26 cellular contexts compared by ENCODE assay signal in the genomic region with DNA sequence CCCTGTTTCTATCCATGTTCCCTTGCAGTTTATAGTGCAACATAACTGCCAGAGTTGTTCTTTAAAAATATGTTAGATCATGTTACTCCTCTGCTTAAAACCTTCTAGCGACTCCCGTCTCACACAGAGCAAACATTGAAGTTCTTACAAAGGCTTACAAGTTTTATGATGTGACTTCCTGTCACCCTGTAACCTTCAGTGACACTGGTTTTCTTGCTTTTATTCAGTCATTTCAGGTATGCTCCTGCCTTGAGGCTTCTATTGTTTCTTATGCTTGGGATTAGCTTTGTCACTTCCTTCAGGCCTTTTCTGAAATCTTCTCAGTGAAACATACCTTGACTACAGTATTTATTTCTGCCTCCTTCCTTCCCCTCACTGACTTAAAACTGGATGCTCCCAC.
DNase-seq lines count a peak whose midpoint lies in the region; ATAC-seq, FAIRE-seq and TF ChIP-seq lines count a peak whose summit lies in the region.
"Had no signal": no experiment of that assay in that cellular context is flagged by ENCODE, and none has a peak within 500 bp of the region (broad histone marks: within the 10 kb centered on the region; RNA-seq: fewer than 3 reads in every experiment).

No MANE protein-coding gene starts in this region.

- H2AK5ac ChIP-seq in H1 (ENCODE audit: low read depth, low read length), result 0 out of 2 replicates have a peak overlapping the region, but pooled peaks have one; percentile 3

- no peak overlapping the region for H4K8ac ChIP-seq in H1 (ENCODE audit: extremely low read depth, insufficient read depth, low read length)

- H3K14ac ChIP-seq in H1 (ENCODE audit: insufficient read length), result no peak overlapping the region

- peak overlapping the region; percentile 7 for H3K27ac Mint-ChIP-seq in mesothelial cell of epicardium
- H3K27ac Mint-ChIP-seq: activated CD8-positive, alpha-beta memory T cell treated with anti-CD3 and anti-CD28 coated beads, Interleukin-2, amount 10 ng/mL, durations not matched to agents 7 days and 5 days; activated naive CD4-positive, alpha-beta T cell treated with anti-CD3 and anti-CD28 coated beads, Interleukin-2, amount 50 U/mL, for 24 hours; immature natural killer cell; stimulated activated naive B cell treated with anti-CD40 and anti-IgM and Interleukin-4, amounts not matched to agents 10 μg/mL and 1 μg/mL and 100 μg/mL, for 72 hours had no signal

- POLR2A ChIA-PET in H1 (lab: Charles Lee; ENCODE audit: partially characterized antibody), result no interaction called here

- CTCF ChIA-PET in H1 (lab: Charles Lee; ENCODE audit: partially characterized antibody), result interaction anchor here (0.9 to 1.0 kb wide), 2 partner anchors 9 to 55 kb away, joined by 3 to 4 read pairs; no protein-coding TSS in a partner anchor

- TF ChIP-seq RAD21 in H1 (IDR thresholded peaks at IDR 0.05 in 1 of 2, conservative IDR thresholded peaks at IDR 0.05 in 1 of 2; ENCODE audit: low read depth in 2 of 2, low read length in 2 of 2), result no peak

- ATAC-seq in GM21526 (IDR thresholded peaks at IDR 0.05; ENCODE audit: low FRiP score, unreplicated experiment), result no peak
- ATAC-seq: activated CD8-positive, alpha-beta memory T cell treated with anti-CD3 and anti-CD28 coated beads, Interleukin-2, amount 10 ng/mL, durations not matched to agents 7 days and 5 days; gastrocnemius medialis; left cardiac atrium; stimulated activated naive B cell treated with anti-CD40 and anti-IgM and Interleukin-4, amounts not matched to agents 10 μg/mL and 1 μg/mL and 100 μg/mL, for 72 hours had no signal

- H3K27me3 ChIP-seq in HUES48 (ENCODE audit: control insufficient read depth, insufficient read depth, low read length) (no peaks in the 10 kb centered on the region), H1 (replicated peaks in 1 of 4; ENCODE audit: control insufficient read depth in 3 of 4, extremely low read depth in 1 of 4, insufficient read depth in 3 of 4, low read length in 3 of 4) (no peaks in the 10 kb centered on the region)
- H3K27me3 ChIP-seq: gastrocnemius medialis, upper lobe of left lung had no signal

- 0 out of 4 replicates have a peak, but pooled peaks cover 0 to 2% of the 10 kb centered on the region in 2 experiments for H3K79me2 ChIP-seq in H1 (ENCODE audit: control insufficient read depth in 1 of 2, insufficient read depth in 2 of 2, low read length in 2 of 2)

- H3K4me3 ChIP-seq in HUES48 (ENCODE audit: low read depth, low read length) (peak overlapping the region; percentile 2; the same call in 1 of the 2 replicates), H1 (ENCODE audit: extremely low read depth in 1 of 4, insufficient read depth in 2 of 4, low read depth in 3 of 4, low read length in 4 of 4) (no peak overlapping the region)
- H3K4me3 ChIP-seq: gastrocnemius medialis, SJSA1, upper lobe of left lung had no signal

- no peak overlapping the region for H3K56ac ChIP-seq in H1 (replicated peaks; ENCODE audit: insufficient read length, low read depth, low read length)

- no peak for TF ChIP-seq POLR2A in H1 (IDR thresholded peaks at IDR 0.05; ENCODE audit: control extremely low read depth in 1 of 2, low read depth in 2 of 2, low read length in 2 of 2)

- no peaks in the 10 kb centered on the region; the same call in 1 of the 2 replicates for H3K79me1 ChIP-seq in H1 (ENCODE audit: low read depth, low read length)

- H3K27me3 Mint-ChIP-seq in mesothelial cell of epicardium (ENCODE audit: low read depth), result no peaks in the 10 kb centered on the region
- H3K27me3 Mint-ChIP-seq: activated CD8-positive, alpha-beta memory T cell treated with anti-CD3 and anti-CD28 coated beads, Interleukin-2, amount 10 ng/mL, durations not matched to agents 7 days and 5 days had no signal

- H2BK15ac ChIP-seq in H1 (ENCODE audit: low read length), result no peak overlapping the region

- no peak for TF ChIP-seq EP300 in H1 (IDR thresholded peaks at IDR 0.05; ENCODE audit: borderline replicate concordance in 1 of 2, low read depth in 2 of 2, low read length in 2 of 2)

- peak; percentile 77 for FAIRE-seq in H1 (lab: Jason Lieb, UNC)
- FAIRE-seq: endometrium had no signal

- H3K23ac ChIP-seq in H1 (ENCODE audit: insufficient read length), result no peak overlapping the region

- no peak overlapping the region for H3K4ac ChIP-seq in H1 (replicated peaks; ENCODE audit: insufficient read length, low read depth, low read length)

- TF ChIP-seq CTCF in H1 (IDR thresholded peaks at IDR 0.05; ENCODE audit: control extremely low read depth in 1 of 3, insufficient read depth in 1 of 3, low read depth in 1 of 3, low read length in 3 of 3) (no peak), mesothelial cell of epicardium (IDR thresholded peaks at IDR 0.05; ENCODE audit: unreplicated experiment) (no peak)

- no peak overlapping the region for H2AFZ ChIP-seq in H1 (ENCODE audit: low read length)

- H3K27ac ChIP-seq in HUES48 (ENCODE audit: low read depth, low read length) (peak overlapping the region; percentile 82), H1 (ENCODE audit: low read depth, low read length) (peak overlapping the region; percentile 29; the same call in 1 of the 2 replicates)
- H3K27ac ChIP-seq: gastrocnemius medialis, HL-60, SJSA1, upper lobe of left lung had no signal

- peaks cover 7% of the 10 kb centered on the region for H3K4me1 Mint-ChIP-seq in mesothelial cell of epicardium
- H3K4me1 Mint-ChIP-seq: activated CD8-positive, alpha-beta memory T cell treated with anti-CD3 and anti-CD28 coated beads, Interleukin-2, amount 10 ng/mL, durations not matched to agents 7 days and 5 days; immature natural killer cell; nephron; stimulated activated naive B cell treated with anti-CD40 and anti-IgM and Interleukin-4, amounts not matched to agents 10 μg/mL and 1 μg/mL and 100 μg/mL, for 72 hours had no signal

- peaks cover 7% of the 10 kb centered on the region for H3K9me3 Mint-ChIP-seq in mesothelial cell of epicardium
- H3K9me3 Mint-ChIP-seq: activated naive CD4-positive, alpha-beta T cell treated with anti-CD3 and anti-CD28 coated beads, Interleukin-2, amount 50 U/mL, for 24 hours; immature natural killer cell had no signal

- no peak overlapping the region for H4K5ac ChIP-seq in H1 (ENCODE audit: insufficient read length, low read depth, low read length)

- H2BK5ac ChIP-seq in H1 (ENCODE audit: low read depth, low read length), result peak overlapping the region; percentile 60; the same call in 1 of the 2 replicates

- H3K9ac ChIP-seq in HUES48 (ENCODE audit: low read depth, low read length) (0 out of 2 replicates have a peak overlapping the region, but pooled peaks have one; percentile 1), H1 (replicated peaks in 1 of 4; ENCODE audit: extremely low read depth in 1 of 4, low read depth in 3 of 4, low read length in 3 of 4) (no peak overlapping the region)

- no peaks in the 10 kb centered on the region for H3K23me2 ChIP-seq in H1 (ENCODE audit: low read depth, low read length)

- H3K4me1 ChIP-seq in HUES48 (ENCODE audit: control insufficient read depth, insufficient read depth, low read length) (peaks cover 40% of the 10 kb centered on the region), H1 (replicated peaks in 1 of 4; ENCODE audit: control insufficient read depth in 3 of 4, insufficient read depth in 4 of 4, low read length in 3 of 4) (peaks cover 2 to 14% (median 9%) of the 10 kb centered on the region in 4 experiments; a peak in 5 of 7 replicates)
- H3K4me1 ChIP-seq: gastrocnemius medialis, SJSA1, upper lobe of left lung had no signal

- H4K20me1 ChIP-seq in H1 (replicated peaks in 1 of 2; ENCODE audit: control insufficient read depth in 1 of 2, insufficient read depth in 2 of 2, low read length in 2 of 2), result no peaks in the 10 kb centered on the region

- no peak overlapping the region for H3K18ac ChIP-seq in H1 (ENCODE audit: extremely low read depth, low read length)

- H3K36me3 ChIP-seq in HUES48 (ENCODE audit: control insufficient read depth, insufficient read depth, low read length), result no peaks in the 10 kb centered on the region
- H3K36me3 ChIP-seq in H1 (ENCODE audit: control insufficient read depth in 2 of 4, insufficient read depth in 4 of 4, low read length in 3 of 4), result peaks cover 0 to 6% (median 0%) of the 10 kb centered on the region in 4 experiments; a peak in 3 of 8 replicates
- H3K36me3 ChIP-seq: gastrocnemius medialis, SJSA1, upper lobe of left lung had no signal

- H2BK20ac ChIP-seq in H1 (ENCODE audit: low read length), result no peak overlapping the region

- 39% methylated on average over 2 of the region's 2 CpGs; no CpG with 5 or more reads in 1 of the 2 experiments for WGBS in H1 (ENCODE audit: extremely low coverage in 1 of 2, insufficient coverage in 1 of 2, insufficient read length in 1 of 2, insufficient replicate concordance in 2 of 2, low coverage in 1 of 2, low lambda C conversion rate in 2 of 2, missing lambda C conversion rate in 1 of 2), 2 experiments

- H3K9me3 ChIP-seq in HUES48 (ENCODE audit: control insufficient read depth, insufficient read depth, low read length) (peaks cover 7% of the 10 kb centered on the region; the same call in 1 of the 2 replicates), H1 (ENCODE audit: insufficient read depth in 2 of 2, low read depth in 1 of 2, low read length in 1 of 2) (peaks cover 6% of the 10 kb centered on the region in 2 experiments; a peak in 3 of 4 replicates)
- H3K9me3 ChIP-seq: gastrocnemius medialis, SJSA1, upper lobe of left lung had no signal

- no peak overlapping the region for H2BK120ac ChIP-seq in H1 (replicated peaks; ENCODE audit: low read depth, low read length)

- no peak overlapping the region for H4K91ac ChIP-seq in H1 (replicated peaks; ENCODE audit: insufficient read length, low read length)

- H3K4me3 Mint-ChIP-seq in mesothelial cell of epicardium, result no peak overlapping the region
- H3K4me3 Mint-ChIP-seq: activated CD8-positive, alpha-beta memory T cell treated with anti-CD3 and anti-CD28 coated beads, Interleukin-2, amount 10 ng/mL, durations not matched to agents 7 days and 5 days; activated naive CD4-positive, alpha-beta T cell treated with anti-CD3 and anti-CD28 coated beads, Interleukin-2, amount 50 U/mL, for 24 hours; immature natural killer cell; nephron; stimulated activated naive B cell treated with anti-CD40 and anti-IgM and Interleukin-4, amounts not matched to agents 10 μg/mL and 1 μg/mL and 100 μg/mL, for 72 hours had no signal

- H3K4me2 ChIP-seq in H1 (ENCODE audit: insufficient read depth in 1 of 2, low read depth in 2 of 2, low read length in 2 of 2), result 0 out of 4 replicates have a peak overlapping the region, but pooled peaks have one; percentile 16 to 19

- peaks cover 6% of the 10 kb centered on the region for H3K36me3 Mint-ChIP-seq in mesothelial cell of epicardium
- H3K36me3 Mint-ChIP-seq: activated CD8-positive, alpha-beta memory T cell treated with anti-CD3 and anti-CD28 coated beads, Interleukin-2, amount 10 ng/mL, durations not matched to agents 7 days and 5 days; immature natural killer cell; stimulated activated naive B cell treated with anti-CD40 and anti-IgM and Interleukin-4, amounts not matched to agents 10 μg/mL and 1 μg/mL and 100 μg/mL, for 72 hours had no signal

- DNase-seq in ELF-1 (ENCODE audit: low read depth, low spot score) (peak; percentile 48), H1 (ENCODE audit: low read depth in 1 of 2, low spot score in 2 of 2) (no peak), mesothelial cell of epicardium (ENCODE audit: low spot score in 2 of 2, unreplicated experiment in 2 of 2) (no peak), SW480 (ENCODE audit: low spot score) (no peak), NCI-H524 treated with DMSO at 0.1 percent for 48 hours (lab: John Stamatoyannopoulos, UW) (no peak)
- DNase-seq: activated CD4-positive, alpha-beta T cell treated with anti-CD3 and anti-CD28 coated beads, Interleukin-2, amount 50 U/mL, for 1 hour; activated CD8-positive, alpha-beta memory T cell treated with anti-CD3 and anti-CD28 coated beads, Interleukin-2, amount 10 ng/mL, durations not matched to agents 7 days and 5 days; C1 segment of cervical spinal cord; gastrocnemius medialis; GF-D8; immature natural killer cell; left cardiac atrium; NCI-H146; NCI-H446 treated with DMSO at 0.1 percent for 48 hours; NCI-H82; RPMI8226; stimulated activated naive B cell treated with anti-CD40 and anti-IgM and Interleukin-4, amounts not matched to agents 10 μg/mL and 1 μg/mL and 100 μg/mL, for 72 hours; substantia nigra; upper lobe of left lung had no signal

- peak overlapping the region; percentile 11; the same call in 1 of the 2 replicates for H2BK12ac ChIP-seq in H1 (ENCODE audit: low read depth, low read length)
